ENCODE assay signal across 21 cellular contexts in the genomic region with DNA sequence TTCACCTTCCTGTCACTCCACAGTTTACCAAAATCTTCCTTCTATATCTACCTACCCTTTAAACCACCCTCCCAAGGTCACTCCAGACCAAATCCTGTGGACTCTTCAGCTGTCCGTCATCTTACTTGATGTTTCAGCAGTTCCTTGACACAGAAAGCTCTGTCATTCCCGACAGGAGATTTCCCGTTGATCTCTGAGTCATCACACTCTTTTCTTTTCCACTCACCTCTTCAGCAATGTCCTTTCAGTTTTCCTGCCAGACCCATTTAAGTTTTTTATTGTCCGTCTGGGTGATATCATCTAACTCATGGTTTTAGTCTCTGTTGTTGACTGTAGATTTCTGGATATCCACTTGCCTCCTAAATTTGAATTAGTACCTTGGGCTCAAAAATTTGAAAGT.
DNase-seq lines count a peak whose midpoint lies in the region; ATAC-seq, FAIRE-seq and TF ChIP-seq lines count a peak whose summit lies in the region.
"Had no signal": no experiment of that assay in that cellular context is flagged by ENCODE, and none has a peak within 500 bp of the region (broad histone marks: within the 10 kb centered on the region; RNA-seq: fewer than 3 reads in every experiment).

No MANE protein-coding gene starts in this region.

- no peak overlapping the region for H3K27ac ChIP-seq in brain microvascular endothelial cell
- H3K27ac ChIP-seq in testis = no peak overlapping the region
- H3K27ac ChIP-seq: BLaER1 treated with 17β-estradiol and CSF1 and Interleukin-3, amounts not matched to agents 10 nM and 100 nM had no signal

- peaks cover 29% of the 10 kb centered on the region for H3K4me1 Mint-ChIP-seq in activated naive CD8-positive, alpha-beta T cell treated with anti-CD3 and anti-CD28 coated beads, Interleukin-2, amount 10 ng/mL, durations not matched to agents 7 days and 5 days
- peaks cover 10% of the 10 kb centered on the region for H3K4me1 Mint-ChIP-seq in activated naive CD8-positive, alpha-beta T cell treated with anti-CD3 and anti-CD28 coated beads for 36 hours

- in situ Hi-C loops in brain microvascular endothelial cell (cut with HindIII; ENCODE audit: low pct_ligation_motif_present, low sequenced_read_pairs) = no loop called here

- H3K4me3 ChIP-seq in bronchial epithelial cell (ENCODE audit: low read depth, low read length) = no peak overlapping the region
- H3K4me3 ChIP-seq in brain microvascular endothelial cell (ENCODE audit: low read depth, low read length) = no peak overlapping the region
- no peak overlapping the region for H3K4me3 ChIP-seq in testis
- H3K4me3 ChIP-seq: BLaER1 treated with 17β-estradiol and CSF1 and Interleukin-3, amounts not matched to agents 10 nM and 100 nM; GM12878; HAP-1 had no signal

- ATAC-seq in activated naive CD8-positive, alpha-beta T cell treated with anti-CD3 and anti-CD28 coated beads, Interleukin-2, amount 10 ng/mL, durations not matched to agents 7 days and 5 days (ENCODE audit: low read depth) = no peak
- no peak for ATAC-seq in GM21619 (IDR thresholded peaks at IDR 0.05; ENCODE audit: unreplicated experiment)
- ATAC-seq: GM12878, HepG2 had no signal

- peaks cover 5% of the 10 kb centered on the region for H3K9me3 Mint-ChIP-seq in activated naive CD8-positive, alpha-beta T cell treated with anti-CD3 and anti-CD28 coated beads, Interleukin-2, amount 10 ng/mL, durations not matched to agents 7 days and 5 days
- no peaks in the 10 kb centered on the region for H3K9me3 Mint-ChIP-seq in activated naive CD8-positive, alpha-beta T cell treated with anti-CD3 and anti-CD28 coated beads for 36 hours
- H3K9me3 Mint-ChIP-seq: HFFc6 had no signal

- H3K36me3 ChIP-seq in bronchial epithelial cell (ENCODE audit: control insufficient read depth, insufficient read depth, low read length) (peaks cover 1% of the 10 kb centered on the region), brain microvascular endothelial cell (replicated peaks) (no peaks in the 10 kb centered on the region), testis (ENCODE audit: low read depth, missing control alignments) (no peaks in the 10 kb centered on the region)
- H3K36me3 ChIP-seq: BLaER1 treated with 17β-estradiol and CSF1 and Interleukin-3, amounts not matched to agents 10 nM and 100 nM; HAP-1 had no signal

- H3K27me3 ChIP-seq in bronchial epithelial cell (ENCODE audit: control insufficient read depth, insufficient read depth, low read length) = no peaks in the 10 kb centered on the region
- H3K27me3 ChIP-seq in brain microvascular endothelial cell (replicated peaks) = no peaks in the 10 kb centered on the region
- no peaks in the 10 kb centered on the region for H3K27me3 ChIP-seq in testis
- H3K27me3 ChIP-seq: BLaER1 treated with 17β-estradiol and CSF1 and Interleukin-3, amounts not matched to agents 10 nM and 100 nM had no signal

- intact Hi-C loops in testis (cut with DNase I; ENCODE audit: low total_unique reads) = no loop called here

- peak overlapping the region; percentile 26 for H3K27ac Mint-ChIP-seq in activated naive CD8-positive, alpha-beta T cell treated with anti-CD3 and anti-CD28 coated beads, Interleukin-2, amount 10 ng/mL, durations not matched to agents 7 days and 5 days
- H3K27ac Mint-ChIP-seq in activated naive CD8-positive, alpha-beta T cell treated with anti-CD3 and anti-CD28 coated beads for 36 hours = no peak overlapping the region
- H3K27ac Mint-ChIP-seq: CD4-positive, CD25-positive, alpha-beta regulatory T cell; HFFc6 had no signal

- TF ChIP-seq CTCF in bronchial epithelial cell (IDR thresholded peaks at IDR 0.05; ENCODE audit: insufficient read depth, low read length, severe bottlenecking) (no peak), brain microvascular endothelial cell (IDR thresholded peaks at IDR 0.05; ENCODE audit: low read depth, low read length, missing control alignments) (no peak), testis (IDR thresholded peaks at IDR 0.05) (no peak)

- no peak for TF ChIP-seq POLR2A in testis (IDR thresholded peaks at IDR 0.05)

- POLR2A ChIA-PET in activated naive CD8-positive, alpha-beta T cell treated with anti-CD3 and anti-CD28 coated beads, Interleukin-2, amount 10 ng/mL, durations not matched to agents 7 days and 5 days (lab: Charles Lee) = no interaction called here

- no peak for FAIRE-seq in bronchial epithelial cell (lab: Jason Lieb, UNC)
- FAIRE-seq: GM12878, GM18507, HepG2, HTR-8/SVneo had no signal

- no peaks in the 10 kb centered on the region for H3K4me1 ChIP-seq in testis
- H3K4me1 ChIP-seq: HAP-1 had no signal

- no peak for DNase-seq in activated naive CD8-positive, alpha-beta T cell treated with anti-CD3 and anti-CD28 coated beads, Interleukin-2, amount 10 ng/mL, durations not matched to agents 7 days and 5 days
- no peak for DNase-seq in activated naive CD8-positive, alpha-beta T cell treated with anti-CD3 and anti-CD28 coated beads for 36 hours
- DNase-seq in M059J (ENCODE audit: low read depth) (peak; percentile 59), bronchial epithelial cell (ENCODE audit: low read depth) (peak; percentile 13), renal cortical epithelial cell (ENCODE audit: low read depth) (peak; percentile 36), brain microvascular endothelial cell (no peak), testis (no peak)
- DNase-seq: 8988T; ACHN; Calu3; CD4-positive, CD25-positive, alpha-beta regulatory T cell; DMS 273 treated with DMSO at 0.1 percent for 48 hours; GOT3; HFFc6 had no signal

- peaks cover 15% of the 10 kb centered on the region for H3K36me3 Mint-ChIP-seq in activated naive CD8-positive, alpha-beta T cell treated with anti-CD3 and anti-CD28 coated beads, Interleukin-2, amount 10 ng/mL, durations not matched to agents 7 days and 5 days
- H3K36me3 Mint-ChIP-seq in activated naive CD8-positive, alpha-beta T cell treated with anti-CD3 and anti-CD28 coated beads for 36 hours = peaks cover 10% of the 10 kb centered on the region

- H3K9me3 ChIP-seq in testis = no peaks in the 10 kb centered on the region
- H3K9me3 ChIP-seq: HAP-1 had no signal

- 93 to 97% methylated on average over 4 of the region's 4 CpGs for WGBS in testis, 2 donors

- H3K27me3 Mint-ChIP-seq in activated naive CD8-positive, alpha-beta T cell treated with anti-CD3 and anti-CD28 coated beads, Interleukin-2, amount 10 ng/mL, durations not matched to agents 7 days and 5 days = no peaks in the 10 kb centered on the region
- no peaks in the 10 kb centered on the region for H3K27me3 Mint-ChIP-seq in activated naive CD8-positive, alpha-beta T cell treated with anti-CD3 and anti-CD28 coated beads for 36 hours
- H3K27me3 Mint-ChIP-seq: CD4-positive, CD25-positive, alpha-beta regulatory T cell had no signal

- no peak overlapping the region for H3K4me3 Mint-ChIP-seq in activated naive CD8-positive, alpha-beta T cell treated with anti-CD3 and anti-CD28 coated beads, Interleukin-2, amount 10 ng/mL, durations not matched to agents 7 days and 5 days
- H3K4me3 Mint-ChIP-seq in activated naive CD8-positive, alpha-beta T cell treated with anti-CD3 and anti-CD28 coated beads for 36 hours = no peak overlapping the region
- H3K4me3 Mint-ChIP-seq: CD4-positive, CD25-positive, alpha-beta regulatory T cell; HFFc6 had no signal

Comparison
In these comparisons a context has a peak if more than half of its experiments do, and no peak if none do; other contexts are left out.
1. DNase-seq: peak in M059J (single experiment), bronchial epithelial cell (single experiment) and renal cortical epithelial cell (single experiment); none in activated naive CD8-positive, alpha-beta T cell treated with anti-CD3 and anti-CD28 coated beads, Interleukin-2, amount 10 ng/mL, durations not matched to agents 7 days and 5 days (single experiment), activated naive CD8-positive, alpha-beta T cell treated with anti-CD3 and anti-CD28 coated beads for 36 hours (single experiment), brain microvascular endothelial cell (single experiment) and testis (single experiment).